In the genomic region with DNA sequence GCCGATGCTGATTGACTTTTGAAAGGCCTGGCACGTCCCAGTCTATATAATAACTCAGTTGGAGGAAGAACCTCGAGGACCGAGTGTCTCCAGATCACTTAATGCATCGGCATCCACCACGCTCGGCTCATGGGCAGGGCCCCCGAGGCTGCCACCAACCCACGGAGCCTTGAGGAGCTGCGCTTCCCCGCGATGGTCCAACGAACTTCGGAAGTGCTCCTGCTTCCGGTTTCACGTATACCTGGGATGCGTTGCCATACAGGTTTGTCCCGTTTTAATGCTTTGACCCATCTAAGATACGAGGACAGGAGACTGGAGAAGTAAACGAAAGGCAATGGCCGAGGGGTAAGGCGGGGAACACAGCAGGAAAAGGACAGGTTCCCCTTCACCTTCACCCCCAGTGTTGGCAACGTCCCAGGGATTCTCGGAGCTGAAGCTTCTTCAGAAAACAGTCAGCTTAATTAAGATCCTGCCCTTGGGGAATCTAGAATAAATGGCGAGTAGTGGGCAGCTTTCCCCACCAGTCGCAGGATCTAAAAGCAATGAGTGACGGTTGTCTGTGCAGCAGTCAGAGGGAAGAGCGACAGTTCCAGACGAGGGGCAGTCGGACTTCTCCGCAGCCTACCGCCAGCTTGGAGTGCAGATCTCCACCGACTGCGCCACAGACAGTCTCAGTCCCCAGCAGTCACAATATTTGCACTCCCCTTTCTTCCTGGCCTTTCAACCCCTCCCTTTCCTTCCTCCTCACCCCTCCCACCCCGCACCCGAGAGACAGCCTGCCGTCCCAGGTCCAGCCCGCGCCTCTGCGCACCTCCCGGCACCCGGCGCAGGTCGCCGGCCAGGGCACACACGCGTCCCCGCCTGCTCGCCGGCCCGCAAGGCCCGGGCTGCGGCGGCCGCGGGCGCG, we compare ENCODE assay signal across 8 cellular contexts. TPM values are rescaled to one million over a fixed set of nuclear protein-coding genes. Genes with fewer than 3 reads are reported as not detected.
DNase-seq lines count a peak whose midpoint lies in the region; ATAC-seq lines count a peak whose summit lies in the region.

No MANE protein-coding gene starts in this region.

- peak; percentile 64 for ATAC-seq in HG02798 (IDR thresholded peaks at IDR 0.05; ENCODE audit: poor library complexity, unreplicated experiment)
- ATAC-seq in activated T-cell treated with anti-CD3 and anti-CD28 coated beads, Interleukin-2, amount 50 U/mL, for 4 hours: peak; percentile 58 to 67

- CTCF ChIA-PET in activated naive CD4-positive, alpha-beta T cell treated with anti-CD3 and anti-CD28 coated beads for 36 hours (lab: Charles Lee): no interaction called here

- H3K27ac ChIP-seq in iPS-20b (ENCODE audit: low read length) (no peak overlapping the region), stomach smooth muscle (ENCODE audit: low read length) (no peak overlapping the region)

- H3K27ac Mint-ChIP-seq in activated naive CD4-positive, alpha-beta T cell treated with anti-CD3 and anti-CD28 coated beads for 36 hours: no peak overlapping the region

- H3K9me3 ChIP-seq in iPS-20b (ENCODE audit: insufficient read depth, low read depth, low read length) (no peaks in the 10 kb centered on the region), stomach smooth muscle (ENCODE audit: control insufficient read depth in 2 of 2, low read length in 2 of 2) (peaks cover 0 to 4% of the 10 kb centered on the region in 2 donors)

- H3K4me3 ChIP-seq in iPS-20b (ENCODE audit: low read length) (peak overlapping the region; percentile 94), stomach smooth muscle (ENCODE audit: low read length in 2 of 2) (peak overlapping the region; percentile 66 to 69)

- intact Hi-C loops in activated naive CD4-positive, alpha-beta T cell treated with anti-CD3 and anti-CD28 coated beads for 36 hours (cut with micrococcal nuclease): loop anchor here (1.0 to 5.0 kb wide), 6 partner anchors 11 to 1687 kb away; partner anchors contain the start of genes ITGB8 and SP8

- H3K9me3 Mint-ChIP-seq in activated naive CD4-positive, alpha-beta T cell treated with anti-CD3 and anti-CD28 coated beads for 36 hours: peaks cover 1% of the 10 kb centered on the region
- peaks cover 3% of the 10 kb centered on the region for H3K9me3 Mint-ChIP-seq in activated T-cell treated with anti-CD3 and anti-CD28 coated beads, Interleukin-2, amount 50 U/mL, for 4 hours

- H3K4me3 Mint-ChIP-seq in activated naive CD4-positive, alpha-beta T cell treated with anti-CD3 and anti-CD28 coated beads for 36 hours: peak overlapping the region; percentile 78
- peak overlapping the region; percentile 83 for H3K4me3 Mint-ChIP-seq in activated T-cell treated with anti-CD3 and anti-CD28 coated beads, Interleukin-2, amount 50 U/mL, for 4 hours

- peaks cover 2% of the 10 kb centered on the region for H3K36me3 Mint-ChIP-seq in activated naive CD4-positive, alpha-beta T cell treated with anti-CD3 and anti-CD28 coated beads for 36 hours (ENCODE audit: low read depth)
- H3K36me3 Mint-ChIP-seq in activated T-cell treated with anti-CD3 and anti-CD28 coated beads, Interleukin-2, amount 50 U/mL, for 4 hours (ENCODE audit: insufficient read depth): no peaks in the 10 kb centered on the region

- H3K4me1 ChIP-seq in iPS-20b (ENCODE audit: insufficient read depth, low read length) (peaks cover 58% of the 10 kb centered on the region; the same call in 1 of the 2 replicates), stomach smooth muscle (ENCODE audit: control insufficient read depth, insufficient read depth, low read length) (peaks cover 14% of the 10 kb centered on the region)

- peak; percentile 13 for DNase-seq in activated naive CD4-positive, alpha-beta T cell treated with anti-CD3 and anti-CD28 coated beads for 36 hours
- DNase-seq in activated naive CD4-positive, alpha-beta T cell treated with anti-CD3 and anti-CD28 coated beads, Interleukin-2, amount 50 U/mL, for 16 hours: no peak
- DNase-seq in NCI-H187 treated with DMSO at 0.1 percent for 48 hours (lab: John Stamatoyannopoulos, UW): peak; percentile 33
- DNase-seq in activated T-cell treated with anti-CD3 and anti-CD28 coated beads, Interleukin-2, amount 50 U/mL, for 4 hours: no peak
- DNase-seq in stimulated activated CD4-positive, alpha-beta T cell treated with anti-CD3 and anti-CD28 coated beads, Interleukin-4, amount 100 ng/mL, for 1 hour: no peak

- H3K27me3 ChIP-seq in iPS-20b (ENCODE audit: insufficient read depth, low read length) (peaks cover 59% of the 10 kb centered on the region), stomach smooth muscle (ENCODE audit: control insufficient read depth in 1 of 2, insufficient read depth in 2 of 2, low read length in 2 of 2) (peaks cover 52 to 70% of the 10 kb centered on the region in 2 donors)

- H3K27me3 Mint-ChIP-seq in activated naive CD4-positive, alpha-beta T cell treated with anti-CD3 and anti-CD28 coated beads for 36 hours (ENCODE audit: low read depth): peaks cover 62% of the 10 kb centered on the region
- peaks cover 67% of the 10 kb centered on the region for H3K27me3 Mint-ChIP-seq in activated T-cell treated with anti-CD3 and anti-CD28 coated beads, Interleukin-2, amount 50 U/mL, for 4 hours (ENCODE audit: low read depth)

- H3K4me1 Mint-ChIP-seq in activated naive CD4-positive, alpha-beta T cell treated with anti-CD3 and anti-CD28 coated beads for 36 hours (ENCODE audit: low read depth): peaks cover 15% of the 10 kb centered on the region
- H3K4me1 Mint-ChIP-seq in activated T-cell treated with anti-CD3 and anti-CD28 coated beads, Interleukin-2, amount 50 U/mL, for 4 hours (ENCODE audit: low read depth): peaks cover 19% of the 10 kb centered on the region

- no peaks in the 10 kb centered on the region for H3K36me3 ChIP-seq in iPS-20b (ENCODE audit: insufficient read depth, low read depth, low read length)
- no peaks in the 10 kb centered on the region for H3K36me3 ChIP-seq in stomach smooth muscle (ENCODE audit: control insufficient read depth in 2 of 2, insufficient read depth in 2 of 2, low read length in 2 of 2)

- H3K9ac ChIP-seq in iPS-20b (ENCODE audit: low read depth, low read length) (peak overlapping the region; percentile 22; the same call in 1 of the 2 replicates), stomach smooth muscle (ENCODE audit: low read length in 2 of 2) (no peak overlapping the region)

RNA-seq across cellular contexts. Expression of gene SP8, which starts 10.7 kb away (rescaled TPM):
- under 1 TPM in 1 of 2 experiments, not detected in 1; 0.07 TPM for total RNA-seq in activated naive CD4-positive, alpha-beta T cell treated with anti-CD3 and anti-CD28 coated beads for 36 hours
- total RNA-seq in activated T-cell treated with anti-CD3 and anti-CD28 coated beads, Interleukin-2, amount 50 U/mL, for 4 hours: not detected

Comparison
In these comparisons a context has a peak if more than half of its experiments do, and no peak if none do; other contexts are left out.
1. DNase-seq: peak in activated naive CD4-positive, alpha-beta T cell treated with anti-CD3 and anti-CD28 coated beads for 36 hours (single experiment) and NCI-H187 treated with DMSO at 0.1 percent for 48 hours (single experiment); none in activated naive CD4-positive, alpha-beta T cell treated with anti-CD3 and anti-CD28 coated beads, Interleukin-2, amount 50 U/mL, for 16 hours (single experiment), activated T-cell treated with anti-CD3 and anti-CD28 coated beads, Interleukin-2, amount 50 U/mL, for 4 hours (single experiment) and stimulated activated CD4-positive, alpha-beta T cell treated with anti-CD3 and anti-CD28 coated beads, Interleukin-4, amount 100 ng/mL, for 1 hour (single experiment).